In the genomic region with DNA sequence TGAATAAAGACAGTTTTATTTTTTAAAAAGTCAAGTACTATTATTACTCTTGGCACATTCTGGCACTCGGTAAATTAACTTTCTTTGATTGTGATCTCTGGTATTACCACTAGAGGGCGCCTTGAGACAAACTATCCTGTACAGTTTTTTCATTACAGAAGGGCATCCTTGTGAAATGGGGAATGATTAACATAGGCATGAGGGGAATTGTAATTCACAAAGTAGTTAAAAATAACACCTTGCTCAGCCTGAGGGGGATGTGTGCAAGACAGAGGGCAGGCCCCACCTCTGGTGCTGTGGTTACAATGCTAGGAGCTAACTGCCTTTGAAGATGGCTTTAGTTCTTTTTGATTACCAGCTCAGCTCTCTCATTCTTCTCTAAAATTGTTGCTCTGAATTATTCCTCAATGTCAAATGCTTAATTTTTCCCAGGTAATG, we compare ENCODE assay signal across 9 cellular contexts. TPM values are rescaled to one million over a fixed set of nuclear protein-coding genes. Genes with fewer than 3 reads are reported as not detected.
DNase-seq lines count a peak whose midpoint lies in the region; ATAC-seq, FAIRE-seq and TF ChIP-seq lines count a peak whose summit lies in the region.
"Had no signal": no experiment of that assay in that cellular context is flagged by ENCODE, and none has a peak within 500 bp of the region (broad histone marks: within the 10 kb centered on the region; RNA-seq: fewer than 3 reads in every experiment).

No MANE protein-coding gene starts in this region.

- no peaks in the 10 kb centered on the region for H3K36me3 ChIP-seq in uterus

- DNase-seq in AG10803 (ENCODE audit: low read depth) (peak; percentile 71), GM18507 (ENCODE audit: extremely low spot score, insufficient read length, low read depth) (peak; percentile 4), NCI-H524 (lab: John Stamatoyannopoulos, UW) (peak; percentile 23 to 80), kidney glomerular epithelial cell (lab: John Stamatoyannopoulos, UW) (peak; percentile 83), uterus (no peak)

- no peak overlapping the region for H3K27ac ChIP-seq in uterus
- H3K27ac ChIP-seq: epithelial cell of prostate had no signal

- no peaks in the 10 kb centered on the region for H3K36me3 Mint-ChIP-seq in brain

- no peaks in the 10 kb centered on the region for H3K4me1 ChIP-seq in uterus

- peaks cover 7 to 22% (median 11%) of the 10 kb centered on the region in 5 experiments for H3K9me3 Mint-ChIP-seq in brain

- intact Hi-C loops in uterus (cut with DNase I; ENCODE audit: low total_unique reads), result no loop called here

- TF ChIP-seq CTCF in AG10803 (conservative IDR thresholded peaks at IDR 0.05; ENCODE audit: low read length) (peak; percentile 77), brain (conservative IDR thresholded peaks at IDR 0.05) (peak; percentile 86 to 89), uterus (IDR thresholded peaks at IDR 0.05) (peak; percentile 38 to 62 (median 50))

- peaks cover 27% of the 10 kb centered on the region for H3K27me3 Mint-ChIP-seq in brain

- peaks cover 19% of the 10 kb centered on the region for H3K4me1 Mint-ChIP-seq in brain

- H3K27ac Mint-ChIP-seq in brain, result peak overlapping the region in 1 of 5 experiments; percentile 29

- H3K9me3 ChIP-seq in uterus, result no peaks in the 10 kb centered on the region

- TF ChIP-seq POLR2A in uterus (IDR thresholded peaks at IDR 0.05), result no peak

- no peak overlapping the region for H3K4me3 Mint-ChIP-seq in brain

- ATAC-seq in GM21526 (IDR thresholded peaks at IDR 0.05; ENCODE audit: low FRiP score, unreplicated experiment) (no peak), HG03196 (IDR thresholded peaks at IDR 0.05; ENCODE audit: unreplicated experiment) (no peak)

- H3K4me3 ChIP-seq in AG10803 (ENCODE audit: low read length) (no peak overlapping the region), uterus (no peak overlapping the region)

- peak; percentile 75 for FAIRE-seq in GM18507 (lab: Jason Lieb, UNC)

- no peaks in the 10 kb centered on the region for H3K27me3 ChIP-seq in uterus

RNA-seq across cellular contexts. Expression of a gene that starts 24.2 kb away (rescaled TPM):
- polyA plus RNA-seq in brain (ENCODE audit: insufficient read depth, low read depth, low replicate concordance), result not detected
- total RNA-seq in uterus, result 1 to 10 TPM in 1 of 4 donors, not detected in 3; 2.6 TPM

RNA-seq across cellular contexts. Expression of a gene that starts 32.3 kb away (rescaled TPM):
- polyA plus RNA-seq in brain (ENCODE audit: insufficient read depth, low read depth, low replicate concordance), result 7.8 TPM
- 10 to 100 TPM in 3 of 4 donors, under 1 TPM in 1; 0.77 to 31.5 (median 19.3) TPM for total RNA-seq in uterus

Comparison
In these comparisons a context has a peak if more than half of its experiments do, and no peak if none do; other contexts are left out.
1. DNase-seq: peak in AG10803 (single experiment), GM18507 (single experiment), NCI-H524 (2 of 2) and kidney glomerular epithelial cell (single experiment); none in uterus (0 of 2).
2. Peak in every context shown above with its lines, with median percentiles within 50 percentile points of each other: CTCF ChIP-seq.